Comparison of ENCODE assay signal across 12 cellular contexts in genomic region chr11:93532285-93532789, GRCh38. TPM values are rescaled to one million over a fixed set of nuclear protein-coding genes. Genes with fewer than 3 reads are reported as not detected.
DNase-seq lines count a peak whose midpoint lies in the region; ATAC-seq and TF ChIP-seq lines count a peak whose summit lies in the region.
"Had no signal": no experiment of that assay in that cellular context is flagged by ENCODE, and none has a peak within 500 bp of the region (broad histone marks: within the 10 kb centered on the region; RNA-seq: fewer than 3 reads in every experiment).

No MANE protein-coding gene starts in this region.

- H3K27ac ChIP-seq in liver (ENCODE audit: low read depth in 1 of 2, low read length in 2 of 2) (peak overlapping the region; percentile 21 to 30), right lobe of liver (peak overlapping the region in 1 of 3 donors; percentile 10), heart left ventricle (peak overlapping the region in 4 of 12 donors; percentile 2 to 54 (median 24))

- H3K36me3 Mint-ChIP-seq in activated naive CD8-positive, alpha-beta T cell treated with anti-CD3 and anti-CD28 coated beads, Interleukin-2, amount 50 U/mL, for 24 hours (ENCODE audit: low read depth) = no peaks in the 10 kb centered on the region

- no peak overlapping the region for H3K4me3 Mint-ChIP-seq in activated naive CD8-positive, alpha-beta T cell treated with anti-CD3 and anti-CD28 coated beads, Interleukin-2, amount 50 U/mL, for 24 hours
- H3K4me3 Mint-ChIP-seq: B cell had no signal

- H3K27ac Mint-ChIP-seq in activated naive CD8-positive, alpha-beta T cell treated with anti-CD3 and anti-CD28 coated beads, Interleukin-2, amount 50 U/mL, for 24 hours = peak overlapping the region; percentile 41
- H3K27ac Mint-ChIP-seq: B cell had no signal

- TF ChIP-seq POLR2A in right lobe of liver (IDR thresholded peaks at IDR 0.05) = no peak
- TF ChIP-seq POLR2A in heart left ventricle (IDR thresholded peaks at IDR 0.05) = no peak

- intact Hi-C loops in right lobe of liver (cut with DNase I) = no loop called here
- intact Hi-C loops in heart left ventricle (cut with DNase I) = loop anchor here in 2 of 10 donors (5.0 to 10.0 kb wide), 2 partner anchors 50 to 138 kb away; no protein-coding TSS in a partner anchor

- H3K4me1 Mint-ChIP-seq in activated naive CD8-positive, alpha-beta T cell treated with anti-CD3 and anti-CD28 coated beads, Interleukin-2, amount 50 U/mL, for 24 hours = peaks cover 29% of the 10 kb centered on the region

- 88% methylated on average over 3 of the region's 3 CpGs for WGBS in liver
- 63% methylated on average over 2 of the region's 3 CpGs for WGBS in right lobe of liver (ENCODE audit: insufficient coverage, low coverage, low lambda C conversion rate, missing lambda C conversion rate)
- 85 to 91% (median 86%) methylated on average over 3 of the region's 3 CpGs for WGBS in heart left ventricle, 4 donors

- TF ChIP-seq CTCF in liver (IDR thresholded peaks at IDR 0.05; ENCODE audit: low read depth, low read length, missing input control) (no peak), right lobe of liver (IDR thresholded peaks at IDR 0.05) (no peak), heart left ventricle (IDR thresholded peaks at IDR 0.05) (no peak)

- no peaks in the 10 kb centered on the region for H3K9me3 ChIP-seq in liver (ENCODE audit: control insufficient read depth in 4 of 4, low read length in 3 of 4)
- H3K9me3 ChIP-seq in right lobe of liver = no peaks in the 10 kb centered on the region
- H3K9me3 ChIP-seq in heart left ventricle = no peaks in the 10 kb centered on the region

- H3K4me3 ChIP-seq in liver (ENCODE audit: low read depth in 1 of 3, low read length in 3 of 3) = no peak overlapping the region
- no peak overlapping the region for H3K4me3 ChIP-seq in right lobe of liver
- no peak overlapping the region for H3K4me3 ChIP-seq in heart left ventricle
- H3K4me3 ChIP-seq: lung had no signal

- DNase-seq in right lobe of liver (no peak), heart left ventricle (no peak)
- DNase-seq in activated naive CD8-positive, alpha-beta T cell treated with anti-CD3 and anti-CD28 coated beads, Interleukin-2, amount 50 U/mL, for 24 hours = no peak
- DNase-seq in effector CD4-positive, alpha-beta T cell = no peak
- DNase-seq: head of caudate nucleus, NCI-H1048 had no signal

- H3K4me1 ChIP-seq in liver (ENCODE audit: control insufficient read depth in 4 of 4, insufficient read depth in 4 of 4, low read length in 3 of 4) = peaks cover 14 to 86% (median 55%) of the 10 kb centered on the region in 4 donors
- peaks cover 0 to 61% (median 31%) of the 10 kb centered on the region in 4 donors for H3K4me1 ChIP-seq in right lobe of liver
- peaks cover 17 to 87% (median 44%) of the 10 kb centered on the region in 12 donors for H3K4me1 ChIP-seq in heart left ventricle

- H3K27me3 Mint-ChIP-seq in activated naive CD8-positive, alpha-beta T cell treated with anti-CD3 and anti-CD28 coated beads, Interleukin-2, amount 50 U/mL, for 24 hours = peaks cover 2% of the 10 kb centered on the region
- H3K27me3 Mint-ChIP-seq: B cell had no signal

- H3K27me3 ChIP-seq in liver (ENCODE audit: control insufficient read depth in 4 of 4, insufficient read depth in 4 of 4, low read length in 3 of 4) = no peaks in the 10 kb centered on the region
- no peaks in the 10 kb centered on the region for H3K27me3 ChIP-seq in right lobe of liver
- H3K27me3 ChIP-seq in heart left ventricle = no peaks in the 10 kb centered on the region

- H3K9ac ChIP-seq in liver (ENCODE audit: low read depth in 1 of 2, low read length in 2 of 2) = no peak overlapping the region

- TF ChIP-seq RAD21 in liver (IDR thresholded peaks at IDR 0.05) = no peak

- ATAC-seq in right lobe of liver (no peak), HG03066 (IDR thresholded peaks at IDR 0.05; ENCODE audit: low read depth, unreplicated experiment) (peak; percentile 22), HG03108 (IDR thresholded peaks at IDR 0.05; ENCODE audit: unreplicated experiment) (no peak), heart left ventricle (no peak), HG02763 (IDR thresholded peaks at IDR 0.05; ENCODE audit: unreplicated experiment) (no peak)
- ATAC-seq in activated naive CD8-positive, alpha-beta T cell treated with anti-CD3 and anti-CD28 coated beads, Interleukin-2, amount 50 U/mL, for 24 hours = peak; percentile 42

- no peaks in the 10 kb centered on the region for H3K36me3 ChIP-seq in liver (ENCODE audit: control insufficient read depth in 4 of 4, insufficient read depth in 3 of 4, low read depth in 1 of 4, low read length in 3 of 4)
- H3K36me3 ChIP-seq in right lobe of liver = no peaks in the 10 kb centered on the region
- no peaks in the 10 kb centered on the region for H3K36me3 ChIP-seq in heart left ventricle

- no peaks in the 10 kb centered on the region for H3K9me3 Mint-ChIP-seq in activated naive CD8-positive, alpha-beta T cell treated with anti-CD3 and anti-CD28 coated beads, Interleukin-2, amount 50 U/mL, for 24 hours

TF ChIP-seq in liver, 16 proteins besides CTCF, POLR2A, EP300 and RAD21:
- TF ChIP-seq FOXA1 (IDR thresholded peaks at IDR 0.05) = no peak
- TF ChIP-seq, protein P1, sequence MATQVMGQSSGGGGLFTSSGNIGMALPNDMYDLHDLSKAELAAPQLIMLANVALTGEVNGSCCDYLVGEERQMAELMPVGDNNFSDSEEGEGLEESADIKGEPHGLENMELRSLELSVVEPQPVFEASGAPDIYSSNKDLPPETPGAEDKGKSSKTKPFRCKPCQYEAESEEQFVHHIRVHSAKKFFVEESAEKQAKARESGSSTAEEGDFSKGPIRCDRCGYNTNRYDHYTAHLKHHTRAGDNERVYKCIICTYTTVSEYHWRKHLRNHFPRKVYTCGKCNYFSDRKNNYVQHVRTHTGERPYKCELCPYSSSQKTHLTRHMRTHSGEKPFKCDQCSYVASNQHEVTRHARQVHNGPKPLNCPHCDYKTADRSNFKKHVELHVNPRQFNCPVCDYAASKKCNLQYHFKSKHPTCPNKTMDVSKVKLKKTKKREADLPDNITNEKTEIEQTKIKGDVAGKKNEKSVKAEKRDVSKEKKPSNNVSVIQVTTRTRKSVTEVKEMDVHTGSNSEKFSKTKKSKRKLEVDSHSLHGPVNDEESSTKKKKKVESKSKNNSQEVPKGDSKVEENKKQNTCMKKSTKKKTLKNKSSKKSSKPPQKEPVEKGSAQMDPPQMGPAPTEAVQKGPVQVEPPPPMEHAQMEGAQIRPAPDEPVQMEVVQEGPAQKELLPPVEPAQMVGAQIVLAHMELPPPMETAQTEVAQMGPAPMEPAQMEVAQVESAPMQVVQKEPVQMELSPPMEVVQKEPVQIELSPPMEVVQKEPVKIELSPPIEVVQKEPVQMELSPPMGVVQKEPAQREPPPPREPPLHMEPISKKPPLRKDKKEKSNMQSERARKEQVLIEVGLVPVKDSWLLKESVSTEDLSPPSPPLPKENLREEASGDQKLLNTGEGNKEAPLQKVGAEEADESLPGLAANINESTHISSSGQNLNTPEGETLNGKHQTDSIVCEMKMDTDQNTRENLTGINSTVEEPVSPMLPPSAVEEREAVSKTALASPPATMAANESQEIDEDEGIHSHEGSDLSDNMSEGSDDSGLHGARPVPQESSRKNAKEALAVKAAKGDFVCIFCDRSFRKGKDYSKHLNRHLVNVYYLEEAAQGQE (IDR thresholded peaks at IDR 0.05) = no peak
TF ChIP-seq in liver: peak in this region for 0.

RNA-seq across cellular contexts. Expression of gene SMCO4, which starts 10.9 kb away (rescaled TPM):
- total RNA-seq in liver (10 to 100 TPM; 21.2 to 36.4 TPM), right lobe of liver (100 to 1,000 TPM in 1 of 6 experiments, 10 to 100 TPM in 5; 43.5 to 106 (median 51.8) TPM), heart left ventricle (10 to 100 TPM; 28.5 to 71.7 (median 52.5) TPM)
- polyA plus RNA-seq in liver (10 to 100 TPM; 59.4 to 98.8 TPM), heart left ventricle (10 to 100 TPM; 39.7 to 81.4 TPM)

Comparison
In these comparisons a context has a peak if more than half of its experiments do, and no peak if none do; other contexts are left out.
1. ATAC-seq: peak in HG03066 (single experiment) and activated naive CD8-positive, alpha-beta T cell treated with anti-CD3 and anti-CD28 coated beads, Interleukin-2, amount 50 U/mL, for 24 hours (single experiment); none in right lobe of liver (0 of 4), HG03108 (single experiment), heart left ventricle (0 of 4) and HG02763 (single experiment).